ENCODE assay signal across 26 cellular contexts in genomic region chr10:27717851-27718250, GRCh38. TPM values are rescaled to one million over a fixed set of nuclear protein-coding genes. Genes with fewer than 3 reads are reported as not detected.
"Had no signal": no experiment of that assay in that cellular context is flagged by ENCODE, and none has a peak within 500 bp of the region (broad histone marks: within the 10 kb centered on the region; RNA-seq: fewer than 3 reads in every experiment).

No MANE protein-coding gene starts in this region.

- ATAC-seq: esophagus mucosa; foreskin keratinocyte; gastroesophageal sphincter; heart left ventricle; left lobe of liver; mucosa of descending colon; natural killer cell treated with Interleukin-12 subunit alpha and Interleukin-12 subunit beta and Interleukin-15 and Interleukin-18, amount 100 ng/mL, for 72 hours; right lobe of liver; stimulated activated naive B cell treated with anti-CD40 and anti-IgM and Interleukin-4, amounts not matched to agents 10 μg/mL and 1 μg/mL and 100 μg/mL, for 72 hours had no signal

- H3K9ac ChIP-seq: parathyroid adenoma had no signal

- H3K27ac ChIP-seq: dorsolateral prefrontal cortex, epithelial cell of prostate, foreskin keratinocyte, gastroesophageal sphincter, heart left ventricle, hepatocyte, parathyroid adenoma, right lobe of liver, thoracic aorta, tibial nerve, upper lobe of left lung had no signal

- H2AFZ ChIP-seq: hepatocyte, parathyroid adenoma had no signal

- H3K4me3 ChIP-seq: dorsolateral prefrontal cortex, gastroesophageal sphincter, heart left ventricle, hepatocyte, mucosa of descending colon, right lobe of liver, thoracic aorta, tibial nerve, upper lobe of left lung had no signal

- H3K9me3 ChIP-seq: gastroesophageal sphincter, heart left ventricle, mucosa of descending colon, right lobe of liver, thoracic aorta, tibial nerve, upper lobe of left lung had no signal

- H3K4me1 ChIP-seq: foreskin keratinocyte, parathyroid adenoma, right lobe of liver, tibial nerve, upper lobe of left lung had no signal

- H3K36me3 ChIP-seq: gastroesophageal sphincter, heart left ventricle, right lobe of liver, thoracic aorta, tibial nerve, upper lobe of left lung had no signal

- H3K27me3 ChIP-seq: gastroesophageal sphincter, hepatocyte, right lobe of liver, upper lobe of left lung had no signal

- DNase-seq: cortex of kidney; dorsolateral prefrontal cortex; effector CD4-positive, alpha-beta T cell; foreskin keratinocyte; heart left ventricle; kidney; mesenchymal stem cell; mucosa of descending colon; naive B cell; right lobe of liver; small intestine; stimulated activated CD4-positive, alpha-beta T cell treated with anti-CD3 and anti-CD28 coated beads, Interleukin-15, amount 100 ng/mL, for 24 hours; stimulated activated CD4-positive, alpha-beta T cell treated with anti-CD3 and anti-CD28 coated beads, Interleukin-2, amount 100 ng/mL, for 48 hours; stimulated activated naive B cell treated with anti-CD40 and anti-IgM and Interleukin-4, amounts not matched to agents 10 μg/mL and 1 μg/mL and 100 μg/mL, for 72 hours; upper lobe of left lung had no signal

- H3K4me2 ChIP-seq: hepatocyte had no signal

RNA-seq across cellular contexts. Expression of gene MKX, which starts 27.8 kb away (rescaled TPM):
- total RNA-seq: mesothelial cell of epicardium, neural crest cell had no signal
- polyA plus RNA-seq: foreskin keratinocyte had no signal
